ENCODE assay signal across 13 cellular contexts in genomic region chr11:13011366-13012036, GRCh38. TPM values are rescaled to one million over a fixed set of nuclear protein-coding genes. Genes with fewer than 3 reads are reported as not detected.
DNase-seq lines count a peak whose midpoint lies in the region; ATAC-seq and TF ChIP-seq lines count a peak whose summit lies in the region.
"Had no signal": no experiment of that assay in that cellular context is flagged by ENCODE, and none has a peak within 500 bp of the region (broad histone marks: within the 10 kb centered on the region; RNA-seq: fewer than 3 reads in every experiment).

No MANE protein-coding gene starts in this region.

- no peaks in the 10 kb centered on the region for H3K36me3 Mint-ChIP-seq in brain
- peaks cover 5% of the 10 kb centered on the region for H3K36me3 Mint-ChIP-seq in progenitor cell of endocrine pancreas (ENCODE audit: insufficient read depth)
- H3K36me3 Mint-ChIP-seq: CD8-positive, alpha-beta memory T cell had no signal

- no peak for DNase-seq in kidney epithelial cell (ENCODE audit: low read depth)
- no peak for DNase-seq in progenitor cell of endocrine pancreas (ENCODE audit: low spot score, unreplicated experiment)
- DNase-seq in HUDEP-2 (lab: John Stamatoyannopoulos, UW; ENCODE audit: unreplicated experiment in 76 of 76): no peak
- no peak for DNase-seq in activated CD8-positive, alpha-beta memory T cell treated with anti-CD3 and anti-CD28 coated beads, Interleukin-2, amount 50 U/mL, for 48 hours
- DNase-seq in NCI-H1930 (lab: John Stamatoyannopoulos, UW): no peak
- DNase-seq: brain microvascular endothelial cell; CD8-positive, alpha-beta memory T cell; NCI-H1417 treated with DMSO at 0.1 percent for 48 hours; NCI-H69 had no signal

- peaks cover 70% of the 10 kb centered on the region for H3K27me3 Mint-ChIP-seq in brain
- H3K27me3 Mint-ChIP-seq in progenitor cell of endocrine pancreas: no peaks in the 10 kb centered on the region

- H3K27ac Mint-ChIP-seq in brain (peak overlapping the region; percentile 37 to 91 (median 87)), progenitor cell of endocrine pancreas (peak overlapping the region; percentile 95)
- H3K27ac Mint-ChIP-seq: CD8-positive, alpha-beta memory T cell had no signal

- H3K4me1 ChIP-seq in HUES48 (ENCODE audit: control insufficient read depth, insufficient read depth, low read length): peaks cover 31% of the 10 kb centered on the region

- H3K27ac ChIP-seq in HUES48 (ENCODE audit: low read depth, low read length): no peak overlapping the region
- H3K27ac ChIP-seq: brain microvascular endothelial cell had no signal

- H3K36me3 ChIP-seq in HUES48 (ENCODE audit: control insufficient read depth, insufficient read depth, low read length): no peaks in the 10 kb centered on the region
- H3K36me3 ChIP-seq in kidney epithelial cell (ENCODE audit: control insufficient read depth, insufficient read depth, low read length): no peaks in the 10 kb centered on the region
- H3K36me3 ChIP-seq: brain microvascular endothelial cell had no signal

- H3K9ac ChIP-seq in HUES48 (ENCODE audit: low read depth, low read length): no peak overlapping the region

- peak overlapping the region; percentile 55 for H3K4me3 ChIP-seq in HUES48 (ENCODE audit: low read depth, low read length)
- peak overlapping the region; percentile 79 for H3K4me3 ChIP-seq in kidney epithelial cell (ENCODE audit: low read depth, low read length)

- H3K4me3 Mint-ChIP-seq in brain: peak overlapping the region; percentile 83 to 93 (median 86)
- peak overlapping the region; percentile 86 for H3K4me3 Mint-ChIP-seq in progenitor cell of endocrine pancreas (ENCODE audit: low read depth)
- H3K4me3 Mint-ChIP-seq: CD8-positive, alpha-beta memory T cell had no signal

- H3K27me3 ChIP-seq in HUES48 (ENCODE audit: control insufficient read depth, insufficient read depth, low read length) (peaks cover 67% of the 10 kb centered on the region), kidney epithelial cell (ENCODE audit: control insufficient read depth, insufficient read depth, low read length) (no peaks in the 10 kb centered on the region)

- ATAC-seq in GM21526 (IDR thresholded peaks at IDR 0.05; ENCODE audit: low FRiP score, unreplicated experiment): no peak

- H3K4me1 Mint-ChIP-seq in brain (peaks cover 47% of the 10 kb centered on the region), progenitor cell of endocrine pancreas (ENCODE audit: low read depth) (peaks cover 54% of the 10 kb centered on the region)

- no peak for TF ChIP-seq CTCF in brain (conservative IDR thresholded peaks at IDR 0.05)
- TF ChIP-seq CTCF in kidney epithelial cell (IDR thresholded peaks at IDR 0.05; ENCODE audit: insufficient read depth, low read length, poor library complexity, severe bottlenecking): no peak
- TF ChIP-seq CTCF in progenitor cell of endocrine pancreas (IDR thresholded peaks at IDR 0.05; ENCODE audit: unreplicated experiment): no peak

- H3K9me3 ChIP-seq in HUES48 (ENCODE audit: control insufficient read depth, insufficient read depth, low read length): no peaks in the 10 kb centered on the region

- peaks cover 4 to 9% (median 8%) of the 10 kb centered on the region in 5 experiments for H3K9me3 Mint-ChIP-seq in brain
- peaks cover 3% of the 10 kb centered on the region for H3K9me3 Mint-ChIP-seq in progenitor cell of endocrine pancreas (ENCODE audit: low read depth)

RNA-seq across cellular contexts. Expression of gene RASSF10, which starts 2.4 kb away (rescaled TPM):
- 1.7 TPM for polyA plus RNA-seq in brain (ENCODE audit: insufficient read depth, low read depth, low replicate concordance)
- 3.5 and 3.9 TPM in 2 replicates for total RNA-seq in kidney epithelial cell
- 21.7 and 24.4 TPM in 2 replicates for total RNA-seq in progenitor cell of endocrine pancreas
- total RNA-seq: CD8-positive, alpha-beta memory T cell; T-helper 2 cell treated with Interferon-gamma antibody and Interleukin-4, amounts not matched to agents 100 ng/mL and 5 ng/mL, for 36 hours had no signal
- polyA plus RNA-seq: CD8-positive, alpha-beta memory T cell had no signal
